Comparison of ENCODE assay signal across 8 cellular contexts in the genomic region with DNA sequence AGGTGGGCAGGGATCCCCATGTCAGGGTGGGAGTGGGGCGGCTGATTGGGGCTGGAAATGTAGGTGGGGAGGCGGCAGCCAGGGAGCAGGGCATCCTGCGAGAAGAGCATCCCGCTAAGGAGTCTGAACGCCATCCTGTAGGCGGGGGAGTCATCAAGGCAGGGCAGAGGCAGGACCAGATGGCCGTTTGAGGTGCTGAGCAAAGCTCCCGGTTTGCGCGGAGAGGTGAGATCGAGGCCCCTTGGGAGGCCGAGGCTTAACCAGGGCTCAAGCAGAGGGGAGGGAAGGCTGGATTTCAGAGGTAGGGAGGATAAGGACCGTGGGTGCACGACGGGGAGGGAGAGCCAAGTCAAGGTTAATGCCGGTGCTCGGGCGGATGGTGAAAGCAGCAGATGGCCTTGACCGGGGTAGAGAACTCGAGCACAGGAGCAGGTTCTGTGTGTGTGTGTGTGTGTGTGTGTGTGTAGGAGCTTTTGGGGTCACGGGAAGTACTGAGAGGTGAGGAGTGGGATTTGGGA. TPM values are rescaled to one million over a fixed set of nuclear protein-coding genes. Genes with fewer than 3 reads are reported as not detected.
DNase-seq lines count a peak whose midpoint lies in the region; ATAC-seq and TF ChIP-seq lines count a peak whose summit lies in the region.

No MANE protein-coding gene starts in this region.

- TF ChIP-seq CTCF in adrenal gland (IDR thresholded peaks at IDR 0.05): no peak

- peak; percentile 86 to 91 for DNase-seq in Kasumi-1 (lab: John Stamatoyannopoulos, UW)
- peak in 1 of 7 donors; percentile 42 for DNase-seq in adrenal gland
- peak; percentile 47 for DNase-seq in iPS-NIHi11 (ENCODE audit: low spot score)
- no peak for DNase-seq in stimulated activated effector memory CD8-positive, alpha-beta T cell treated with anti-CD3 and anti-CD28 coated beads, Interleukin-12 subunit alpha, Interleukin-12 subunit beta, amount 100 ng/mL, for 72 hours (ENCODE audit: low spot score in 2 of 2)
- no peak for DNase-seq in stimulated activated CD4-positive, alpha-beta T cell treated with anti-CD3 and anti-CD28 coated beads, Interleukin-4, amount 100 ng/mL, for 1 hour

- H3K9ac ChIP-seq in BLaER1: peak overlapping the region; percentile 98

- H3K4me1 ChIP-seq in BLaER1 (peaks cover 26% of the 10 kb centered on the region), adrenal gland (replicated peaks in 1 of 2) (peaks cover 0 to 12% of the 10 kb centered on the region in 2 donors)

- no peak for TF ChIP-seq POLR2A in adrenal gland (IDR thresholded peaks at IDR 0.05)

- 9 to 11% (median 9%) methylated on average over 14 to 21 of the region's 21 CpGs for WGBS in adrenal gland, 4 donors

- H3K36me3 ChIP-seq in BLaER1 (peaks cover 67% of the 10 kb centered on the region), adrenal gland (replicated peaks in 1 of 2) (peaks cover 0 to 48% of the 10 kb centered on the region in 2 donors)

- H3K27ac Mint-ChIP-seq in stimulated activated effector memory CD8-positive, alpha-beta T cell treated with anti-CD3 and anti-CD28 coated beads, Interleukin-12 subunit alpha, Interleukin-12 subunit beta, amount 100 ng/mL, for 72 hours: peak overlapping the region; percentile 96

- peaks cover 38% of the 10 kb centered on the region for H3K4me1 Mint-ChIP-seq in stimulated activated effector memory CD8-positive, alpha-beta T cell treated with anti-CD3 and anti-CD28 coated beads, Interleukin-12 subunit alpha, Interleukin-12 subunit beta, amount 100 ng/mL, for 72 hours

- intact Hi-C loops in adrenal gland (cut with DNase I): no loop called here

- peaks cover 96% of the 10 kb centered on the region for H3K36me3 Mint-ChIP-seq in stimulated activated effector memory CD8-positive, alpha-beta T cell treated with anti-CD3 and anti-CD28 coated beads, Interleukin-12 subunit alpha, Interleukin-12 subunit beta, amount 100 ng/mL, for 72 hours

- peak overlapping the region; percentile 91 for H3K4me2 ChIP-seq in BLaER1

- H3K9me3 ChIP-seq in BLaER1: no peaks in the 10 kb centered on the region
- no peaks in the 10 kb centered on the region for H3K9me3 ChIP-seq in adrenal gland (replicated peaks in 1 of 3)

- H4K20me1 ChIP-seq in BLaER1: peaks cover 59% of the 10 kb centered on the region

- peak; percentile 26 for ATAC-seq in GM19324 (IDR thresholded peaks at IDR 0.05; ENCODE audit: low FRiP score, unreplicated experiment)
- ATAC-seq in stimulated activated effector memory CD8-positive, alpha-beta T cell treated with anti-CD3 and anti-CD28 coated beads, Interleukin-12 subunit alpha, Interleukin-12 subunit beta, amount 100 ng/mL, for 72 hours: peak; percentile 46
- no peak for ATAC-seq in GM18909 (IDR thresholded peaks at IDR 0.05; ENCODE audit: poor library complexity, unreplicated experiment)

- no peaks in the 10 kb centered on the region for H3K27me3 ChIP-seq in BLaER1
- no peaks in the 10 kb centered on the region for H3K27me3 ChIP-seq in adrenal gland

- no peaks in the 10 kb centered on the region for H3K9me3 Mint-ChIP-seq in stimulated activated effector memory CD8-positive, alpha-beta T cell treated with anti-CD3 and anti-CD28 coated beads, Interleukin-12 subunit alpha, Interleukin-12 subunit beta, amount 100 ng/mL, for 72 hours

- H3K27ac ChIP-seq in BLaER1: peak overlapping the region; percentile 99
- H3K27ac ChIP-seq in adrenal gland: peak overlapping the region; percentile 18 to 97 (median 93)

- H3K4me3 ChIP-seq in BLaER1 (peak overlapping the region; percentile 94), adrenal gland (peak overlapping the region in 2 of 4 donors; percentile 65 to 82)

- peak overlapping the region; percentile 87 for H3K4me3 Mint-ChIP-seq in stimulated activated effector memory CD8-positive, alpha-beta T cell treated with anti-CD3 and anti-CD28 coated beads, Interleukin-12 subunit alpha, Interleukin-12 subunit beta, amount 100 ng/mL, for 72 hours

RNA-seq across cellular contexts. Expression of gene NME2, which starts 0.5 kb away (rescaled TPM):
- total RNA-seq in adrenal gland: 100 to 1,000 TPM; 271 to 502 (median 404) TPM
- polyA plus RNA-seq in adrenal gland: 100 to 1,000 TPM; 336 to 644 (median 393) TPM

RNA-seq across cellular contexts. Expression of gene NME1, which starts 12.4 kb away (rescaled TPM):
- total RNA-seq in adrenal gland: 100 to 1,000 TPM in 1 of 8 donors, 10 to 100 TPM in 7; 17.0 to 140 (median 57.8) TPM
- 100 to 1,000 TPM in 2 of 3 donors, 10 to 100 TPM in 1; 79.4 to 222 (median 193) TPM for polyA plus RNA-seq in adrenal gland

RNA-seq across cellular contexts. Expression of gene SPAG9, which starts 45.1 kb away (rescaled TPM):
- total RNA-seq in adrenal gland: 10 to 100 TPM; 43.0 to 99.8 (median 77.8) TPM
- 10 to 100 TPM; 23.5 to 49.1 (median 35.0) TPM for polyA plus RNA-seq in adrenal gland

Comparison
In these comparisons a context has a peak if more than half of its experiments do, and no peak if none do; other contexts are left out.
1. DNase-seq: peak in Kasumi-1 (2 of 2) and iPS-NIHi11 (single experiment); none in stimulated activated effector memory CD8-positive, alpha-beta T cell treated with anti-CD3 and anti-CD28 coated beads, Interleukin-12 subunit alpha, Interleukin-12 subunit beta, amount 100 ng/mL, for 72 hours (0 of 2) and stimulated activated CD4-positive, alpha-beta T cell treated with anti-CD3 and anti-CD28 coated beads, Interleukin-4, amount 100 ng/mL, for 1 hour (single experiment).